26 cellular contexts compared by ENCODE assay signal in genomic region chr10:119374236-119374635, GRCh38.
"Had no signal": no experiment of that assay in that cellular context is flagged by ENCODE, and none has a peak within 500 bp of the region (broad histone marks: within the 10 kb centered on the region; RNA-seq: fewer than 3 reads in every experiment).

No MANE protein-coding gene starts in this region.

- H3K27me3 Mint-ChIP-seq: activated naive CD8-positive, alpha-beta T cell treated with anti-CD3 and anti-CD28 coated beads for 36 hours; central memory CD8-positive, alpha-beta T cell; naive thymus-derived CD8-positive, alpha-beta T cell; T-cell had no signal

- H3K27ac ChIP-seq: coronary artery, epithelial cell of prostate, neural progenitor cell, thoracic aorta had no signal

- H3K9me3 Mint-ChIP-seq: activated naive CD8-positive, alpha-beta T cell treated with anti-CD3 and anti-CD28 coated beads for 36 hours; activated T-helper 2 cell treated with anti-CD3 and anti-CD28 coated beads, Interferon-gamma antibody, Interleukin-2, Interleukin-4, amounts not matched to agents 10 μg/mL and 5 μg/mL and 100 μg/mL, durations not matched to agents 14 hours and 24 hours and 36 hours; central memory CD8-positive, alpha-beta T cell; endodermal cell; naive thymus-derived CD8-positive, alpha-beta T cell; neural progenitor cell; T-cell; T-helper 2 cell treated with Interferon-gamma antibody and Interleukin-4, amounts not matched to agents 5 μg/mL and 100 μg/mL, for 36 hours had no signal

- H3K27ac Mint-ChIP-seq: activated CD8-positive, alpha-beta T cell treated with anti-CD3 and anti-CD28 coated beads, Interleukin-2, amount 10 ng/mL, durations not matched to agents 7 days and 5 days; activated naive CD8-positive, alpha-beta T cell treated with anti-CD3 and anti-CD28 coated beads for 36 hours; activated T-helper 2 cell treated with anti-CD3 and anti-CD28 coated beads, Interferon-gamma antibody, Interleukin-2, Interleukin-4, amounts not matched to agents 10 μg/mL and 5 μg/mL and 100 μg/mL, durations not matched to agents 14 hours and 24 hours and 36 hours; endodermal cell; T-helper 2 cell treated with Interferon-gamma antibody and Interleukin-4, amounts not matched to agents 5 μg/mL and 100 μg/mL, for 36 hours had no signal

- H3K9me3 ChIP-seq: heart right ventricle, sigmoid colon, thoracic aorta had no signal

- H3K4me2 ChIP-seq: neural progenitor cell, smooth muscle cell had no signal

- H3K36me3 ChIP-seq: heart right ventricle, neural progenitor cell, sigmoid colon, thoracic aorta had no signal

- H3K4me3 Mint-ChIP-seq: activated CD8-positive, alpha-beta T cell treated with anti-CD3 and anti-CD28 coated beads, Interleukin-2, amount 10 ng/mL, durations not matched to agents 7 days and 5 days; activated naive CD8-positive, alpha-beta T cell treated with anti-CD3 and anti-CD28 coated beads for 36 hours; central memory CD8-positive, alpha-beta T cell; endodermal cell; naive thymus-derived CD8-positive, alpha-beta T cell; neural progenitor cell; T-cell; T-helper 2 cell treated with Interferon-gamma antibody and Interleukin-4, amounts not matched to agents 5 μg/mL and 100 μg/mL, for 36 hours had no signal

- H2AFZ ChIP-seq: neural progenitor cell had no signal

- DNase-seq: activated CD4-positive, alpha-beta T cell treated with anti-CD3 and anti-CD28 coated beads for 1 hour; activated CD4-positive, alpha-beta T cell treated with anti-CD3 and anti-CD28 coated beads, Interleukin-2, amount 50 U/mL, for 1 hour; activated CD8-positive, alpha-beta T cell treated with anti-CD3 and anti-CD28 coated beads, Interleukin-2, amount 10 ng/mL, durations not matched to agents 7 days and 5 days; activated naive CD4-positive, alpha-beta T cell; activated naive CD8-positive, alpha-beta T cell treated with anti-CD3 and anti-CD28 coated beads for 36 hours; endodermal cell; heart right ventricle; sigmoid colon; stimulated activated CD4-positive, alpha-beta T cell treated with anti-CD3 and anti-CD28 coated beads, Interleukin-2, amount 100 ng/mL, for 48 hours; stimulated activated CD8-positive, alpha-beta memory T cell treated with anti-CD3 and anti-CD28 coated beads, Interleukin-4, amount 100 ng/mL, for 48 hours; stimulated activated naive CD4-positive, alpha-beta T cell treated with Interleukin-2 at 50 U/mL for 16 hours; T-cell had no signal

- H3K9ac ChIP-seq: neural progenitor cell had no signal

- H3K27me3 ChIP-seq: heart right ventricle, neural progenitor cell, sigmoid colon had no signal

- FAIRE-seq: astrocyte, keratinocyte, TTC549 had no signal

- ATAC-seq: activated CD8-positive, alpha-beta T cell treated with anti-CD3 and anti-CD28 coated beads, Interleukin-2, amount 10 ng/mL, durations not matched to agents 7 days and 5 days; heart right ventricle; left lobe of liver; naive thymus-derived CD8-positive, alpha-beta T cell; T-cell had no signal

- H3K36me3 Mint-ChIP-seq: activated naive CD8-positive, alpha-beta T cell treated with anti-CD3 and anti-CD28 coated beads for 36 hours; neural progenitor cell had no signal

- H3K4me3 ChIP-seq: coronary artery, heart right ventricle, lung, neural progenitor cell, sigmoid colon, smooth muscle cell, thoracic aorta had no signal
